Comparison of ENCODE assay signal across 21 cellular contexts in genomic region chr5:55916986-55917385, GRCh38.
DNase-seq lines count a peak whose midpoint lies in the region; ATAC-seq and TF ChIP-seq lines count a peak whose summit lies in the region.
"Had no signal": no experiment of that assay in that cellular context is flagged by ENCODE, and none has a peak within 500 bp of the region (broad histone marks: within the 10 kb centered on the region; RNA-seq: fewer than 3 reads in every experiment).

No MANE protein-coding gene starts in this region.

- H3K4me3 ChIP-seq in GM23338 (no peak overlapping the region), esophagus muscularis mucosa (no peak overlapping the region)
- H3K4me3 ChIP-seq: A549; BLaER1 treated with 17β-estradiol and CSF1 and Interleukin-3, amounts not matched to agents 10 nM and 100 nM; GM23248 had no signal

- intact Hi-C loops in esophagus muscularis mucosa (cut with DNase I): no loop called here

- H4K20me1 ChIP-seq in GM23338 (replicated peaks; ENCODE audit: insufficient read depth): no peaks in the 10 kb centered on the region; the same call in 1 of the 2 replicates
- H4K20me1 ChIP-seq: BLaER1 treated with 17β-estradiol and CSF1 and Interleukin-3, amounts not matched to agents 10 nM and 100 nM had no signal

- H3K27me3 ChIP-seq in GM23338 (ENCODE audit: insufficient read depth): no peaks in the 10 kb centered on the region
- H3K27me3 ChIP-seq in esophagus muscularis mucosa: no peaks in the 10 kb centered on the region
- H3K27me3 ChIP-seq: BE2C; BLaER1 treated with 17β-estradiol and CSF1 and Interleukin-3, amounts not matched to agents 10 nM and 100 nM had no signal

- no peak for TF ChIP-seq EP300 in esophagus muscularis mucosa (IDR thresholded peaks at IDR 0.05)

- H3K36me3 Mint-ChIP-seq in GM23338 (ENCODE audit: low read depth) (no peaks in the 10 kb centered on the region; the same call in 2 of the 3 replicates), type B pancreatic cell (no peaks in the 10 kb centered on the region)
- H3K36me3 Mint-ChIP-seq: CD8-positive, alpha-beta memory T cell had no signal

- H3K27ac Mint-ChIP-seq in GM23338: no peak overlapping the region
- no peak overlapping the region for H3K27ac Mint-ChIP-seq in type B pancreatic cell
- H3K27ac Mint-ChIP-seq: CD4-positive, alpha-beta T cell; CD8-positive, alpha-beta memory T cell; H9 had no signal

- H3K36me3 ChIP-seq in GM23338 (ENCODE audit: insufficient read depth) (no peaks in the 10 kb centered on the region), esophagus muscularis mucosa (no peaks in the 10 kb centered on the region)
- H3K36me3 ChIP-seq: BE2C; BLaER1 treated with 17β-estradiol and CSF1 and Interleukin-3, amounts not matched to agents 10 nM and 100 nM had no signal

- no peak overlapping the region for H3K27ac ChIP-seq in GM23338 (ENCODE audit: low read depth)
- no peak overlapping the region for H3K27ac ChIP-seq in esophagus muscularis mucosa (replicated peaks in 1 of 4)
- H3K27ac ChIP-seq: BLaER1 treated with 17β-estradiol and CSF1 and Interleukin-3, amounts not matched to agents 10 nM and 100 nM; GM23248 had no signal

- TF ChIP-seq POLR2A in esophagus muscularis mucosa (IDR thresholded peaks at IDR 0.05; ENCODE audit: low read depth): no peak

- H3K4me1 Mint-ChIP-seq in GM23338 (0 out of 3 replicates have a peak, but pooled peaks cover under 1% of the 10 kb centered on the region), type B pancreatic cell (ENCODE audit: unreplicated experiment) (peaks cover 4% of the 10 kb centered on the region)

- H3K9me3 Mint-ChIP-seq in GM23338: no peaks in the 10 kb centered on the region; the same call in 2 of the 3 replicates
- H3K9me3 Mint-ChIP-seq in type B pancreatic cell: no peaks in the 10 kb centered on the region
- H3K9me3 Mint-ChIP-seq: CD14-positive monocyte; CD4-positive, alpha-beta T cell; CD8-positive, alpha-beta memory T cell; H9 had no signal

- WGBS in esophagus muscularis mucosa: 85% methylated on average over 10 of the region's 10 CpGs

- no peaks in the 10 kb centered on the region for H3K79me2 ChIP-seq in GM23338 (replicated peaks; ENCODE audit: insufficient read depth)

- H2AFZ ChIP-seq in GM23338: 0 out of 2 replicates have a peak overlapping the region, but pooled peaks have one; percentile 10
- H2AFZ ChIP-seq: GM23248 had no signal

- H3K4me1 ChIP-seq in GM23338 (ENCODE audit: insufficient read depth): no peaks in the 10 kb centered on the region
- no peaks in the 10 kb centered on the region for H3K4me1 ChIP-seq in esophagus muscularis mucosa
- H3K4me1 ChIP-seq: BE2C had no signal

- DNase-seq in D341Med (ENCODE audit: low spot score): peak; percentile 4
- DNase-seq in GM23338 (ENCODE audit: low spot score): no peak
- DNase-seq in esophagus muscularis mucosa (ENCODE audit: extremely low spot score): peak; percentile 89
- DNase-seq in type B pancreatic cell (ENCODE audit: extremely low spot score, unreplicated experiment): no peak
- no peak for DNase-seq in putamen (ENCODE audit: low spot score)
- DNase-seq: 8988T; ACHN; AML-193; BE2C; CD4-positive, alpha-beta T cell; CD8-positive, alpha-beta memory T cell; DMS53; DMS79 treated with DMSO at 0.1 percent for 48 hours; GF-D8; GM23248; H9 had no signal

- no peaks in the 10 kb centered on the region for H3K9me3 ChIP-seq in esophagus muscularis mucosa
- H3K9me3 ChIP-seq: A549; BE2C; BLaER1 treated with 17β-estradiol and CSF1 and Interleukin-3, amounts not matched to agents 10 nM and 100 nM had no signal

- H3F3A ChIP-seq in GM23338 (replicated peaks; ENCODE audit: low read depth): no peaks in the 10 kb centered on the region

- no peak overlapping the region for H3K4me2 ChIP-seq in GM23338
- H3K4me2 ChIP-seq: A549 had no signal

- peaks cover 9% of the 10 kb centered on the region for H3K27me3 Mint-ChIP-seq in GM23338 (ENCODE audit: insufficient read depth, low read depth, poor library complexity)
- H3K27me3 Mint-ChIP-seq in type B pancreatic cell: no peaks in the 10 kb centered on the region
- H3K27me3 Mint-ChIP-seq: CD4-positive, alpha-beta T cell; CD8-positive, alpha-beta memory T cell had no signal

- TF ChIP-seq CTCF in GM23338 (conservative IDR thresholded peaks at IDR 0.05; ENCODE audit: low read depth in 2 of 2) (no peak), esophagus muscularis mucosa (IDR thresholded peaks at IDR 0.05) (no peak), type B pancreatic cell (conservative IDR thresholded peaks at IDR 0.05) (no peak)

- ATAC-seq in GM23338 (no peak), HG02885 (IDR thresholded peaks at IDR 0.05; ENCODE audit: poor library complexity, unreplicated experiment) (no peak)
- ATAC-seq: HCT116 had no signal

- H3K4me3 Mint-ChIP-seq in GM23338 (no peak overlapping the region), type B pancreatic cell (no peak overlapping the region)
- H3K4me3 Mint-ChIP-seq: CD14-positive monocyte; CD4-positive, alpha-beta T cell; CD8-positive, alpha-beta memory T cell; H9 had no signal

- H3K9me2 ChIP-seq in GM23338 (ENCODE audit: insufficient read depth): no peaks in the 10 kb centered on the region

TF ChIP-seq in GM23338, 12 proteins besides CTCF, POLR2A, EP300 and RAD21 (continues in another document):
- no peak for TF ChIP-seq EZH2 (IDR thresholded peaks at IDR 0.05; ENCODE audit: low read depth, unreplicated experiment)
- TF ChIP-seq NANOG (IDR thresholded peaks at IDR 0.05; ENCODE audit: borderline replicate concordance): no peak
- TF ChIP-seq ZNF331 (CRISPR knock-in tag; IDR thresholded peaks at IDR 0.05; ENCODE audit: low read depth): no peak
- no peak for TF ChIP-seq JUNB (IDR thresholded peaks at IDR 0.05; ENCODE audit: unreplicated experiment)
- no peak for TF ChIP-seq POLR2AphosphoS5 (IDR thresholded peaks at IDR 0.05; ENCODE audit: low read depth)
- TF ChIP-seq EZH2phosphoT487 (IDR thresholded peaks at IDR 0.05; ENCODE audit: unreplicated experiment): no peak
- TF ChIP-seq ETS1 (IDR thresholded peaks at IDR 0.05): no peak
- no peak for TF ChIP-seq REST (IDR thresholded peaks at IDR 0.05; ENCODE audit: unreplicated experiment)
- no peak for TF ChIP-seq STAT1 (IDR thresholded peaks at IDR 0.05; ENCODE audit: unreplicated experiment)
- no peak for TF ChIP-seq CREB1 (CRISPR knock-in tag; IDR thresholded peaks at IDR 0.05; ENCODE audit: low read depth)
- TF ChIP-seq ZNF114 (CRISPR knock-in tag; IDR thresholded peaks at IDR 0.05): no peak

Comparison
In these comparisons a context has a peak if more than half of its experiments do, and no peak if none do; other contexts are left out.
1. DNase-seq: peak in D341Med (single experiment) and esophagus muscularis mucosa (single experiment); none in GM23338 (single experiment), type B pancreatic cell (single experiment) and putamen (single experiment).